In the genomic region with DNA sequence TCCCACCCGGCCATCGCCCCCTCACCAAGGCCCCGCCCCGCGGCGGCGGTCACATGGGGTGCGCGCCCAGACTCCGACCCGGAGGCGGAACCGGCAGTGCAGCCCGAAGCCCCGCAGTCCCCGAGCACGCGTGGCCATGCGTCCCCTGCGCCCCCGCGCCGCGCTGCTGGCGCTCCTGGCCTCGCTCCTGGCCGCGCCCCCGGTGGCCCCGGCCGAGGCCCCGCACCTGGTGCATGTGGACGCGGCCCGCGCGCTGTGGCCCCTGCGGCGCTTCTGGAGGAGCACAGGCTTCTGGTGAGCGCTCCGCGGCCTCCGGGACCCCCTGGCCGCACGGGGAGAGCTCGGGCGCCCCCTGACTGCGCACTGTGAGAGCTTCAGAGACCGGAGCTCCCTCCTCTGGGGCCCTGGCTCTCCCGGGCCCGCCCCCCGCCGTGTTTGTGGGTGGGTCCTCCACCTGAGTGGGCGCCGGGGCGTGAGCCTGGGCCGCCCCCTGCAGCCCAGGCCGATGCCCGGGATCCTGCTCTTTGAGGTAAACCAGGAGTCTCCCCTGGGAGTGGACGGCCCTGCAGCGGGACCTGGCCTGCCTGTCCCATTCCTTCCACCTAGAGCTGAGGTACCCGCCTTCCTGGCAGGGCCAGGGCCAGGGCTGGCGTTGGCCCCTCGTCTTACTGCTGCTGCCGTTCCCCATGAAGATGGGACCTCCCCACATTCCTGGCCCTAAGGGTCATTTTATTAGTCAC, we compare ENCODE assay signal across 1 cellular context.
TF ChIP-seq lines count a peak whose summit lies in the region.

Gene IDUA, plus strand, starts transcription at position 96 of the 740 bp plus-strand sequence. Its CDS starts 41 bp downstream, at position 137.

TF ChIP-seq in HepG2, 621 proteins besides CTCF, POLR2A, EP300 and RAD21 (continued from another document and continues in another):
- TF ChIP-seq, protein P1, sequence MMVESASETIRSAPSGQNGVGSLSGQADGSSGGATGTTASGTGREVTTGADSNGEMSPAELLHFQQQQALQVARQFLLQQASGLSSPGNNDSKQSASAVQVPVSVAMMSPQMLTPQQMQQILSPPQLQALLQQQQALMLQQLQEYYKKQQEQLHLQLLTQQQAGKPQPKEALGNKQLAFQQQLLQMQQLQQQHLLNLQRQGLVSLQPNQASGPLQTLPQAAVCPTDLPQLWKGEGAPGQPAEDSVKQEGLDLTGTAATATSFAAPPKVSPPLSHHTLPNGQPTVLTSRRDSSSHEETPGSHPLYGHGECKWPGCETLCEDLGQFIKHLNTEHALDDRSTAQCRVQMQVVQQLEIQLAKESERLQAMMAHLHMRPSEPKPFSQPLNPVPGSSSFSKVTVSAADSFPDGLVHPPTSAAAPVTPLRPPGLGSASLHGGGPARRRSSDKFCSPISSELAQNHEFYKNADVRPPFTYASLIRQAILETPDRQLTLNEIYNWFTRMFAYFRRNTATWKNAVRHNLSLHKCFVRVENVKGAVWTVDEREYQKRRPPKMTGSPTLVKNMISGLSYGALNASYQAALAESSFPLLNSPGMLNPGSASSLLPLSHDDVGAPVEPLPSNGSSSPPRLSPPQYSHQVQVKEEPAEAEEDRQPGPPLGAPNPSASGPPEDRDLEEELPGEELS (CRISPR knock-in tag; IDR thresholded peaks at IDR 0.05): peak; percentile 11; the same call in 1 of the 2 replicates
- peak; percentile 75; the same call in 1 of the 2 replicates for TF ChIP-seq ZNF678 (CRISPR knock-in tag; IDR thresholded peaks at IDR 0.05)
- TF ChIP-seq ZSCAN5A (CRISPR knock-in tag; IDR thresholded peaks at IDR 0.05; ENCODE audit: borderline replicate concordance): peak; percentile 5; the same call in 1 of the 2 replicates
- TF ChIP-seq KMT2A (CRISPR knock-in tag; IDR thresholded peaks at IDR 0.05): no peak
- no peak for TF ChIP-seq GRHL1 (CRISPR knock-in tag; conservative IDR thresholded peaks at IDR 0.05)
- no peak for TF ChIP-seq ZNF282 (IDR thresholded peaks at IDR 0.05; ENCODE audit: partially characterized antibody)
- no peak; the same call in 1 of the 2 replicates for TF ChIP-seq MED1 (CRISPR knock-in tag; IDR thresholded peaks at IDR 0.05)
- TF ChIP-seq DNMT3B (CRISPR knock-in tag; conservative IDR thresholded peaks at IDR 0.05): no peak
- no peak; the same call in 1 of the 2 replicates for TF ChIP-seq ZNF138 (CRISPR knock-in tag; IDR thresholded peaks at IDR 0.05; ENCODE audit: low read depth)
- no peak for TF ChIP-seq ZNF879 (CRISPR knock-in tag; IDR thresholded peaks at IDR 0.05)
- TF ChIP-seq, protein P2, sequence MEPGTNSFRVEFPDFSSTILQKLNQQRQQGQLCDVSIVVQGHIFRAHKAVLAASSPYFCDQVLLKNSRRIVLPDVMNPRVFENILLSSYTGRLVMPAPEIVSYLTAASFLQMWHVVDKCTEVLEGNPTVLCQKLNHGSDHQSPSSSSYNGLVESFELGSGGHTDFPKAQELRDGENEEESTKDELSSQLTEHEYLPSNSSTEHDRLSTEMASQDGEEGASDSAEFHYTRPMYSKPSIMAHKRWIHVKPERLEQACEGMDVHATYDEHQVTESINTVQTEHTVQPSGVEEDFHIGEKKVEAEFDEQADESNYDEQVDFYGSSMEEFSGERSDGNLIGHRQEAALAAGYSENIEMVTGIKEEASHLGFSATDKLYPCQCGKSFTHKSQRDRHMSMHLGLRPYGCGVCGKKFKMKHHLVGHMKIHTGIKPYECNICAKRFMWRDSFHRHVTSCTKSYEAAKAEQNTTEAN (CRISPR knock-in tag; conservative IDR thresholded peaks at IDR 0.05): 0 out of 2 replicates have a peak, but pooled peaks have one; percentile 57
- TF ChIP-seq ZBED4 (CRISPR knock-in tag; IDR thresholded peaks at IDR 0.05; ENCODE audit: borderline replicate concordance): no peak
- TF ChIP-seq, protein P3, sequence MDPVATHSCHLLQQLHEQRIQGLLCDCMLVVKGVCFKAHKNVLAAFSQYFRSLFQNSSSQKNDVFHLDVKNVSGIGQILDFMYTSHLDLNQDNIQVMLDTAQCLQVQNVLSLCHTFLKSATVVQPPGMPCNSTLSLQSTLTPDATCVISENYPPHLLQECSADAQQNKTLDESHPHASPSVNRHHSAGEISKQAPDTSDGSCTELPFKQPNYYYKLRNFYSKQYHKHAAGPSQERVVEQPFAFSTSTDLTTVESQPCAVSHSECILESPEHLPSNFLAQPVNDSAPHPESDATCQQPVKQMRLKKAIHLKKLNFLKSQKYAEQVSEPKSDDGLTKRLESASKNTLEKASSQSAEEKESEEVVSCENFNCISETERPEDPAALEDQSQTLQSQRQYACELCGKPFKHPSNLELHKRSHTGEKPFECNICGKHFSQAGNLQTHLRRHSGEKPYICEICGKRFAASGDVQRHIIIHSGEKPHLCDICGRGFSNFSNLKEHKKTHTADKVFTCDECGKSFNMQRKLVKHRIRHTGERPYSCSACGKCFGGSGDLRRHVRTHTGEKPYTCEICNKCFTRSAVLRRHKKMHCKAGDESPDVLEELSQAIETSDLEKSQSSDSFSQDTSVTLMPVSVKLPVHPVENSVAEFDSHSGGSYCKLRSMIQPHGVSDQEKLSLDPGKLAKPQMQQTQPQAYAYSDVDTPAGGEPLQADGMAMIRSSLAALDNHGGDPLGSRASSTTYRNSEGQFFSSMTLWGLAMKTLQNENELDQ (CRISPR knock-in tag; IDR thresholded peaks at IDR 0.05; ENCODE audit: borderline replicate concordance): no peak
- no peak for TF ChIP-seq FUBP1 (CRISPR knock-in tag; IDR thresholded peaks at IDR 0.05; ENCODE audit: borderline replicate concordance)
- TF ChIP-seq CHCHD3 (CRISPR knock-in tag; IDR thresholded peaks at IDR 0.05): no peak
- no peak for TF ChIP-seq PRDM15 (CRISPR knock-in tag; IDR thresholded peaks at IDR 0.05)
- no peak for TF ChIP-seq PPARG (CRISPR knock-in tag; conservative IDR thresholded peaks at IDR 0.05)
- TF ChIP-seq CAMTA2 (CRISPR knock-in tag; IDR thresholded peaks at IDR 0.05; ENCODE audit: borderline replicate concordance): no peak; the same call in 1 of the 2 replicates
- TF ChIP-seq, protein P4, sequence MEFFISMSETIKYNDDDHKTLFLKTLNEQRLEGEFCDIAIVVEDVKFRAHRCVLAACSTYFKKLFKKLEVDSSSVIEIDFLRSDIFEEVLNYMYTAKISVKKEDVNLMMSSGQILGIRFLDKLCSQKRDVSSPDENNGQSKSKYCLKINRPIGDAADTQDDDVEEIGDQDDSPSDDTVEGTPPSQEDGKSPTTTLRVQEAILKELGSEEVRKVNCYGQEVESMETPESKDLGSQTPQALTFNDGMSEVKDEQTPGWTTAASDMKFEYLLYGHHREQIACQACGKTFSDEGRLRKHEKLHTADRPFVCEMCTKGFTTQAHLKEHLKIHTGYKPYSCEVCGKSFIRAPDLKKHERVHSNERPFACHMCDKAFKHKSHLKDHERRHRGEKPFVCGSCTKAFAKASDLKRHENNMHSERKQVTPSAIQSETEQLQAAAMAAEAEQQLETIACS (CRISPR knock-in tag; IDR thresholded peaks at IDR 0.05): 0 out of 2 replicates have a peak, but pooled peaks have one; percentile 7
- TF ChIP-seq, protein P5, sequence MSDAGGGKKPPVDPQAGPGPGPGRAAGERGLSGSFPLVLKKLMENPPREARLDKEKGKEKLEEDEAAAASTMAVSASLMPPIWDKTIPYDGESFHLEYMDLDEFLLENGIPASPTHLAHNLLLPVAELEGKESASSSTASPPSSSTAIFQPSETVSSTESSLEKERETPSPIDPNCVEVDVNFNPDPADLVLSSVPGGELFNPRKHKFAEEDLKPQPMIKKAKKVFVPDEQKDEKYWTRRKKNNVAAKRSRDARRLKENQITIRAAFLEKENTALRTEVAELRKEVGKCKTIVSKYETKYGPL (CRISPR knock-in tag; IDR thresholded peaks at IDR 0.05): no peak
- peak; percentile 9; the same call in 1 of the 2 replicates for TF ChIP-seq NCOA5 (CRISPR knock-in tag; IDR thresholded peaks at IDR 0.05)
- TF ChIP-seq NR1H2 (CRISPR knock-in tag; IDR thresholded peaks at IDR 0.05; ENCODE audit: borderline replicate concordance, low read depth): no peak
- peak; percentile 57; the same call in 1 of the 2 replicates for TF ChIP-seq SALL1 (CRISPR knock-in tag; IDR thresholded peaks at IDR 0.05)
- TF ChIP-seq GATA4 (IDR thresholded peaks at IDR 0.05; ENCODE audit: borderline replicate concordance, low read depth): no peak; the same call in 1 of the 2 replicates
